ENCODE assay signal across 18 cellular contexts in genomic region chr2:66601624-66602023, GRCh38.
DNase-seq lines count a peak whose midpoint lies in the region; ATAC-seq, FAIRE-seq and TF ChIP-seq lines count a peak whose summit lies in the region.
"Had no signal": no experiment of that assay in that cellular context is flagged by ENCODE, and none has a peak within 500 bp of the region (broad histone marks: within the 10 kb centered on the region; RNA-seq: fewer than 3 reads in every experiment).

No MANE protein-coding gene starts in this region.

- H4K20me1 ChIP-seq in IMR-90 (ENCODE audit: insufficient read depth, low read length) (no peaks in the 10 kb centered on the region), hepatocyte (ENCODE audit: insufficient read depth, poor library complexity, severe bottlenecking) (no peaks in the 10 kb centered on the region)

- H3K27ac ChIP-seq in IMR-90 (ENCODE audit: insufficient read depth, low read length) (peak overlapping the region; percentile 33; the same call in 1 of the 2 replicates), hepatocyte (no peak overlapping the region)

- no peak for ATAC-seq in IMR-90 (ENCODE audit: low read depth)
- no peak for ATAC-seq in activated CD4-positive, CD25-positive, alpha-beta regulatory T cell treated with anti-CD3 and anti-CD28 coated beads, Interleukin-2, amount 50 U/mL, for 24 hours
- ATAC-seq: GM12878, GM23338 had no signal

- H2BK15ac ChIP-seq in IMR-90 (ENCODE audit: low read depth, low read length) = no peak overlapping the region

- H2BK5ac ChIP-seq in IMR-90 (ENCODE audit: low read depth, low read length, poor library complexity, severe bottlenecking) = no peak overlapping the region

- H3K27me3 ChIP-seq in IMR-90 (ENCODE audit: control insufficient read depth, insufficient read depth, low read length) = no peaks in the 10 kb centered on the region
- H3K27me3 ChIP-seq in hepatocyte = no peaks in the 10 kb centered on the region

- TF ChIP-seq POLR2A in IMR-90 (IDR thresholded peaks at IDR 0.05; ENCODE audit: low read depth, low read length) (no peak), H54 (IDR thresholded peaks at IDR 0.05; ENCODE audit: low read depth, low read length) (no peak)

- no peak overlapping the region for H3K56ac ChIP-seq in IMR-90 (ENCODE audit: extremely low read depth, insufficient read depth, low read length)

- no peak overlapping the region for H2BK20ac ChIP-seq in IMR-90 (ENCODE audit: low read depth, low read length)

- no peak overlapping the region for H3K14ac ChIP-seq in IMR-90 (replicated peaks; ENCODE audit: low read depth, low read length)

- H3K79me1 ChIP-seq in IMR-90 (ENCODE audit: low read depth in 1 of 2, low read length in 2 of 2) = no peaks in the 10 kb centered on the region

- H3K23ac ChIP-seq in IMR-90 (ENCODE audit: low read depth, low read length) = no peak overlapping the region

- H2AFZ ChIP-seq in IMR-90 (replicated peaks; ENCODE audit: low read length, poor library complexity) = no peak overlapping the region
- H2AFZ ChIP-seq in hepatocyte = no peak overlapping the region
- H2AFZ ChIP-seq: GM23338 had no signal

- no peak for TF ChIP-seq RAD21 in IMR-90 (IDR thresholded peaks at IDR 0.05; ENCODE audit: low read length)

- H3K9me3 ChIP-seq in IMR-90 (ENCODE audit: control insufficient read depth, insufficient read depth, low read length) (no peaks in the 10 kb centered on the region), hepatocyte (ENCODE audit: low read depth) (no peaks in the 10 kb centered on the region)
- H3K9me3 ChIP-seq: Caco-2, HAP-1 had no signal

- no peak overlapping the region for H2AK9ac ChIP-seq in IMR-90 (replicated peaks; ENCODE audit: low read depth, low read length, poor library complexity)

- no peak for FAIRE-seq in H54 (lab: Jason Lieb, UNC)
- FAIRE-seq: A204.1, GM12878 had no signal

- no peak overlapping the region for H3K4ac ChIP-seq in IMR-90 (ENCODE audit: low read depth, low read length)

- no peaks in the 10 kb centered on the region; the same call in 1 of the 2 replicates for H3K4me1 ChIP-seq in IMR-90 (ENCODE audit: control insufficient read depth, insufficient read depth, low read length)
- H3K4me1 ChIP-seq in hepatocyte (ENCODE audit: insufficient read depth) = no peaks in the 10 kb centered on the region
- H3K4me1 ChIP-seq: Caco-2 had no signal

- H3K9me1 ChIP-seq in IMR-90 (ENCODE audit: insufficient read depth, low read length) = no peaks in the 10 kb centered on the region

- H3K4me2 ChIP-seq in IMR-90 (ENCODE audit: low read depth, low read length) = no peak overlapping the region
- H3K4me2 ChIP-seq in hepatocyte = peak overlapping the region; percentile 5
- H3K4me2 ChIP-seq: GM23338 had no signal

- dilution Hi-C loops in IMR-90 (cut with HindIII; ENCODE audit: low sequenced_read_pairs, unreplicated experiment) = no loop called here

- H3K9me2 ChIP-seq in hepatocyte (replicated peaks; ENCODE audit: insufficient read depth) = no peaks in the 10 kb centered on the region

- H4K91ac ChIP-seq in IMR-90 (ENCODE audit: insufficient read depth, low read depth, low read length) = no peak overlapping the region

- no peak overlapping the region for H2BK120ac ChIP-seq in IMR-90 (ENCODE audit: low read depth, low read length)

- POLR2A ChIA-PET in IMR-90 (lab: Charles Lee; ENCODE audit: unreplicated experiment) = no interaction called here

- no peaks in the 10 kb centered on the region for H3K79me2 ChIP-seq in hepatocyte

- H3K4me3 ChIP-seq in AG10803 (ENCODE audit: low read length) = no peak overlapping the region
- H3K4me3 ChIP-seq in IMR-90 (ENCODE audit: insufficient read depth, low read depth, low read length) = no peak overlapping the region
- H3K4me3 ChIP-seq in epithelial cell of esophagus (ENCODE audit: low read length) = no peak overlapping the region
- no peak overlapping the region for H3K4me3 ChIP-seq in hepatocyte
- H3K4me3 ChIP-seq: GM12878, GM23338, HAP-1 had no signal

- H3K9ac ChIP-seq in IMR-90 (ENCODE audit: low read depth, low read length) = no peak overlapping the region

- no peak overlapping the region for H2AK5ac ChIP-seq in IMR-90 (ENCODE audit: low read depth, low read length)

- no peaks in the 10 kb centered on the region for H3K36me3 ChIP-seq in IMR-90 (ENCODE audit: control insufficient read depth, insufficient read depth, low read length)
- H3K36me3 ChIP-seq in hepatocyte (replicated peaks; ENCODE audit: insufficient read depth, low read depth) = no peaks in the 10 kb centered on the region
- H3K36me3 ChIP-seq: HAP-1 had no signal

- no peak overlapping the region for H4K5ac ChIP-seq in IMR-90 (ENCODE audit: low read depth, low read length)

- DNase-seq in AG10803 (ENCODE audit: low read depth) (peak; percentile 58), IMR-90 (no peak), epithelial cell of esophagus (ENCODE audit: low read depth) (peak; percentile 65), hepatocyte (ENCODE audit: low spot score) (no peak), 8988T (no peak), H54 (ENCODE audit: insufficient read length, low spot score) (no peak)
- DNase-seq in activated T-cell treated with anti-CD3 and anti-CD28 coated beads, Interleukin-2, amount 50 U/mL, for 1 hour = no peak
- DNase-seq: Caco-2; CD8-positive, alpha-beta memory T cell; DND-41; GDM1; HFFc6; KBM-7 had no signal

- no TSS peak for BruUV-seq in IMR-90 (replicated peaks; lab: Mats Ljungman, UMichigan)

- no CpG with 5 or more reads among the region's 4 CpGs for WGBS in IMR-90 (ENCODE audit: extremely low coverage in 2 of 2, insufficient read length in 1 of 2), 2 experiments
- 66% methylated on average over 4 of the region's 4 CpGs for WGBS in hepatocyte (ENCODE audit: low lambda C conversion rate, missing lambda C conversion rate)

- H3K18ac ChIP-seq in IMR-90 (ENCODE audit: low read depth, low read length) = no peak overlapping the region

- no peak overlapping the region for H4K8ac ChIP-seq in IMR-90 (ENCODE audit: low read depth in 2 of 2, low read length in 2 of 2)

- in situ Hi-C loops in IMR-90 (cut with MboI; ENCODE audit: low sequenced_read_pairs) = no loop called here

- no peak for TF ChIP-seq CTCF in AG10803 (conservative IDR thresholded peaks at IDR 0.05; ENCODE audit: low read length)
- TF ChIP-seq CTCF in IMR-90 (conservative IDR thresholded peaks at IDR 0.05; ENCODE audit: low read depth, low read length) = no peak
- TF ChIP-seq CTCF in epithelial cell of esophagus (IDR thresholded peaks at IDR 0.05; ENCODE audit: insufficient read depth, low read depth, low read length, missing control alignments) = no peak
- TF ChIP-seq CTCF in hepatocyte (IDR thresholded peaks at IDR 0.05; ENCODE audit: poor library complexity) = no peak

- intact Hi-C loops in IMR-90 (cut with micrococcal nuclease) = loop anchor here (5.0 kb wide), 1 partner anchor 91 kb away; no protein-coding TSS in a partner anchor

- CTCF ChIA-PET in IMR-90 (lab: Yijun Ruan, JAX) = no interaction called here

TF ChIP-seq in IMR-90, 13 proteins besides CTCF, POLR2A, EP300 and RAD21:
- TF ChIP-seq CEBPB (IDR thresholded peaks at IDR 0.05; ENCODE audit: low read depth, low read length) = no peak
- no peak for TF ChIP-seq MXI1 (IDR thresholded peaks at IDR 0.05; ENCODE audit: borderline replicate concordance, low read depth, low read length)
- TF ChIP-seq NFE2L2 (IDR thresholded peaks at IDR 0.05; ENCODE audit: low read depth, low read length) = no peak
- TF ChIP-seq ELK1 (IDR thresholded peaks at IDR 0.05; ENCODE audit: borderline replicate concordance, low read depth, low read length) = no peak
- TF ChIP-seq BHLHE40 (IDR thresholded peaks at IDR 0.05; ENCODE audit: low read depth, low read length) = no peak
- no peak for TF ChIP-seq MAZ (IDR thresholded peaks at IDR 0.05; ENCODE audit: borderline replicate concordance, low read depth, low read length)
- TF ChIP-seq RCOR1 (IDR thresholded peaks at IDR 0.05; ENCODE audit: insufficient replicate concordance, low read length) = no peak

Comparison
In these comparisons a context has a peak if more than half of its experiments do, and no peak if none do; other contexts are left out.
1. DNase-seq: peak in AG10803 (single experiment) and epithelial cell of esophagus (single experiment); none in IMR-90 (single experiment), hepatocyte (single experiment), activated T-cell treated with anti-CD3 and anti-CD28 coated beads, Interleukin-2, amount 50 U/mL, for 1 hour (single experiment), 8988T (single experiment) and H54 (single experiment).